ENCODE assay signal across 1 cellular context in the genomic region with DNA sequence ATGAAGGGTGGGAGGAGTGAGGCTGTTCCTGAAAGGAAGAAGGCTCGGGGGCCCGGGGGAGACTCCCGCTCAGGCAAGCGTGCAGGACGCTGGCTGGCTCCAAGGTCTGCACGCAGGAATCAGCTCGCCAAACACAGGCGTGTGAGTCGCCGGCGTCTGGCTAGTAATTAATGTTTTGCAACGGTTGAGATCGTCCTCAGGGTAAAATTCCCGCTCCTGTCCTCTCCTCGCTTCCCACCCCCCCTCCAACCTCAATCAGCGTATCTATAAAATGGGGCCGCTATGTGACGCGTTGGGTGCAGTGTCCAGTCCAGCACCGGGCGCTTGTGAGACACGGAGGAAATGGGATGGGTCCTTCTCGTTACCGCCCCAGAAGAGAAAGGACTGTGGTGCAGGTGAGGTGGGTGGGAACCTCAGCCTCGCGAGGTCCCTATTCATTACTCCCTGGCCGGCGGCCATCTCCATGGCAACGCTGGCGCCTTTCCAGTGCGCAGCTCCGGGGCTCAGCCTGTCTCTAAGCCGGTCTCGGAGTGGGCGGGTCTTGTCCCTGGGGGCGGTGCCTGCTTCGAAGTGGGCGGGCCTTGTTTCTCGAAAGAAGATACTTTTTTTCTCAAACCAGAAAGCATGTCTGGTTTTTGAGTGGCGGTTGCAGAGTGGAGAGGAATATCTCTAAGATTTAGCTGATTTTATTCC.
TF ChIP-seq lines count a peak whose summit lies in the region.

No MANE protein-coding gene starts in this region.

TF ChIP-seq in PFSK-1, 5 proteins besides CTCF, POLR2A, EP300 and RAD21 (continued from another document):
- peak; percentile 16; the same call in 1 of the 2 replicates for TF ChIP-seq TAF1 (IDR thresholded peaks at IDR 0.05; ENCODE audit: borderline replicate concordance, insufficient read depth, low read length)
- no peak for TF ChIP-seq SIN3A (IDR thresholded peaks at IDR 0.05; ENCODE audit: borderline replicate concordance, insufficient read depth, low read length)
